Comparison of ENCODE assay signal across 8 cellular contexts in genomic region chr1:101309334-101310221, GRCh38.
DNase-seq lines count a peak whose midpoint lies in the region; ATAC-seq and TF ChIP-seq lines count a peak whose summit lies in the region.

No MANE protein-coding gene starts in this region.

- peak overlapping the region; percentile 80 to 93 (median 88) for H3K4me3 Mint-ChIP-seq in IgD-negative memory B cell

- ATAC-seq in GM21528 (IDR thresholded peaks at IDR 0.05; ENCODE audit: low FRiP score, unreplicated experiment) (peak; percentile 61), Right ventricle myocardium inferior (peak; percentile 72), upper lobe of right lung (peak; percentile 86)

- H3K9ac ChIP-seq in parathyroid adenoma, result no peak overlapping the region

- H3K4me1 Mint-ChIP-seq in IgD-negative memory B cell, result peaks cover 48 to 63% (median 54%) of the 10 kb centered on the region in 3 donors

- no peaks in the 10 kb centered on the region for H3K9me3 Mint-ChIP-seq in IgD-negative memory B cell

- peak overlapping the region; percentile 71 for H3K4me2 ChIP-seq in parathyroid adenoma (ENCODE audit: low read length)

- intact Hi-C loops in Right ventricle myocardium inferior (cut with DNase I) (loop anchor here (1.0 to 5.0 kb wide), 3 partner anchors 48 to 258 kb away; no protein-coding TSS in a partner anchor), upper lobe of right lung (cut with DNase I) (no loop called here)

- H3K27ac Mint-ChIP-seq in IgD-negative memory B cell, result peak overlapping the region; percentile 93 to 98 (median 97)

- DNase-seq in Daoy (ENCODE audit: low read depth) (peak; percentile 55), SJCRH30 (peak; percentile 37 to 66), Right ventricle myocardium inferior (ENCODE audit: missing footprints) (peak; percentile 82), upper lobe of right lung (peak; percentile 74)
- peak; percentile 67 for DNase-seq in activated naive CD4-positive, alpha-beta T cell treated with anti-CD3 and anti-CD28 coated beads, Interleukin-2, amount 50 U/mL, for 16 hours

- no peaks in the 10 kb centered on the region for H3K27me3 Mint-ChIP-seq in IgD-negative memory B cell

- no peaks in the 10 kb centered on the region for H3K36me3 ChIP-seq in SJCRH30
- no peaks in the 10 kb centered on the region for H3K36me3 ChIP-seq in parathyroid adenoma (ENCODE audit: control insufficient read depth, insufficient read depth, low read length)
- H3K36me3 ChIP-seq in upper lobe of right lung, result no peaks in the 10 kb centered on the region

- H3K4me1 ChIP-seq in SJCRH30, result no peaks in the 10 kb centered on the region
- H3K4me1 ChIP-seq in parathyroid adenoma, result peaks cover 2% of the 10 kb centered on the region
- peaks cover 16% of the 10 kb centered on the region for H3K4me1 ChIP-seq in upper lobe of right lung

- H3K27me3 ChIP-seq in SJCRH30 (no peaks in the 10 kb centered on the region), parathyroid adenoma (ENCODE audit: control insufficient read depth, insufficient read depth, low read length) (no peaks in the 10 kb centered on the region), upper lobe of right lung (peaks cover 5% of the 10 kb centered on the region)

- H3K9me3 ChIP-seq in SJCRH30 (replicated peaks) (no peaks in the 10 kb centered on the region), parathyroid adenoma (ENCODE audit: control insufficient read depth, low read length) (no peaks in the 10 kb centered on the region), upper lobe of right lung (no peaks in the 10 kb centered on the region)

- H2AFZ ChIP-seq in parathyroid adenoma, result peak overlapping the region; percentile 73

- TF ChIP-seq CTCF in parathyroid adenoma (IDR thresholded peaks at IDR 0.05) (peak; percentile 78), upper lobe of right lung (IDR thresholded peaks at IDR 0.05) (peak; percentile 85)

- no peak overlapping the region for H3K4me3 ChIP-seq in SJCRH30
- peak overlapping the region; percentile 31 for H3K4me3 ChIP-seq in parathyroid adenoma (ENCODE audit: low read depth, low read length)
- peak overlapping the region; percentile 51 for H3K4me3 ChIP-seq in upper lobe of right lung

- H3K27ac ChIP-seq in SJCRH30 (no peak overlapping the region), parathyroid adenoma (no peak overlapping the region), upper lobe of right lung (peak overlapping the region; percentile 25)

- H3K36me3 Mint-ChIP-seq in IgD-negative memory B cell, result peaks cover 3% of the 10 kb centered on the region

- no peaks in the 10 kb centered on the region for H3K79me2 ChIP-seq in parathyroid adenoma
